In the genomic region with DNA sequence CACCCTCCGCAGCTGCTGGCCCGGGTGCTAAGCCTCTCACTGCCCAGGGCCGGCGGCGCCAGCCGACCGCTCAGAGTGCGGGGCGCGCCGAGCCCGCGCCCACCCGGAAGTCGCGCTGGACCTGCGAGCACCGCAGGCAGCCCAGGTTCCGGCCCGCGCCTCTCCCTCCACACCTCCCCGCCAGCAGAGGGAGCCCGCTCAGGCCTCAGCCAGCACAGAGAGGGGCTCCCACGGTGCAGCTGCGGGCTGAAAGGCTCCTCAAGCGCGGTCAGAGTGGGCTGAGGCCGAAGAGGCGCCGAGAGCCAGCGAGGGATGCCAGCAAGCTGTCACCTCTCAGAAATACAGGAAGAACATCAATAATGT, we compare ENCODE assay signal across 8 cellular contexts.
DNase-seq lines count a peak whose midpoint lies in the region; ATAC-seq, FAIRE-seq and TF ChIP-seq lines count a peak whose summit lies in the region.
"Not testable (repeated sequence)": the region's sequence is repeated elsewhere in the genome, so short reads cannot be mapped to it uniquely, and the experiment has no call there.

No MANE protein-coding gene starts in this region.

- H3K9me2 ChIP-seq in Loucy (replicated peaks; ENCODE audit: low read depth, low read length), result not testable (repeated sequence)

- H3K27ac Mint-ChIP-seq in activated CD4-positive, alpha-beta T cell treated with anti-CD3 and anti-CD28 coated beads for 36 hours, result not testable (repeated sequence)

- ATAC-seq in GM18861 (IDR thresholded peaks at IDR 0.05; ENCODE audit: unreplicated experiment) (peak; percentile 57), HG02588 (IDR thresholded peaks at IDR 0.05; ENCODE audit: unreplicated experiment) (peak; percentile 74), right cardiac atrium (peak; percentile 90 to 96), pancreas (peak; percentile 90 to 100 (median 97)), upper lobe of right lung (peak; percentile 94)
- peak; percentile 90 for ATAC-seq in activated CD4-positive, alpha-beta T cell treated with anti-CD3 and anti-CD28 coated beads for 36 hours

- CTCF ChIA-PET in activated CD4-positive, alpha-beta T cell treated with anti-CD3 and anti-CD28 coated beads for 36 hours (lab: Charles Lee), result not testable (repeated sequence)

- H3K27me3 ChIP-seq in Loucy (ENCODE audit: insufficient read depth, low read length, poor library complexity, severe bottlenecking); bronchial epithelial cell (ENCODE audit: control insufficient read depth, insufficient read depth, low read length); right cardiac atrium (ENCODE audit: control insufficient read depth, insufficient read depth); pancreas; upper lobe of right lung: not testable (repeated sequence)

- peaks cover 33% of the 10 kb centered on the region for H3K79me2 ChIP-seq in Loucy (ENCODE audit: insufficient read depth, low read length)

- not testable (repeated sequence) for H3K9ac ChIP-seq in Loucy (ENCODE audit: low read depth, low read length, poor library complexity, severe bottlenecking)

- not testable (repeated sequence) for H4K20me1 ChIP-seq in Loucy (ENCODE audit: insufficient read depth, low read length, poor library complexity, severe bottlenecking)

- H3K4me3 Mint-ChIP-seq in activated CD4-positive, alpha-beta T cell treated with anti-CD3 and anti-CD28 coated beads for 36 hours, result not testable (repeated sequence)

- intact Hi-C loops in activated CD4-positive, alpha-beta T cell treated with anti-CD3 and anti-CD28 coated beads for 36 hours (cut with DNase I, micrococcal nuclease); right cardiac atrium (cut with DNase I); pancreas (cut with DNase I); upper lobe of right lung (cut with DNase I): not testable (repeated sequence)

- POLR2A ChIA-PET in activated CD4-positive, alpha-beta T cell treated with anti-CD3 and anti-CD28 coated beads for 36 hours (lab: Charles Lee), result not testable (repeated sequence)

- not testable (repeated sequence) for H3K27me3 Mint-ChIP-seq in activated CD4-positive, alpha-beta T cell treated with anti-CD3 and anti-CD28 coated beads for 36 hours

- H3K4me3 ChIP-seq in Loucy (ENCODE audit: low read length, poor library complexity, severe bottlenecking) (peak overlapping the region; percentile 43), bronchial epithelial cell (ENCODE audit: low read depth, low read length) (peak overlapping the region; percentile 26), right cardiac atrium (ENCODE audit: low read length) (peak overlapping the region; percentile 60), pancreas (peak overlapping the region in 3 of 4 donors; percentile 19 to 44 (median 38)), upper lobe of right lung (peak overlapping the region; percentile 48)

- H3K4me1 ChIP-seq in Loucy (ENCODE audit: insufficient read depth, low read length, poor library complexity, severe bottlenecking); right cardiac atrium (ENCODE audit: control insufficient read depth, insufficient read depth, low read length); pancreas; upper lobe of right lung: not testable (repeated sequence)

- FAIRE-seq in bronchial epithelial cell (lab: Jason Lieb, UNC); pancreas (lab: Jason Lieb, UNC): not testable (repeated sequence)

- not testable (repeated sequence) for TF ChIP-seq CTCF in Loucy (conservative IDR thresholded peaks at IDR 0.05; ENCODE audit: low read length); bronchial epithelial cell (IDR thresholded peaks at IDR 0.05; ENCODE audit: insufficient read depth, low read length, severe bottlenecking); pancreas (IDR thresholded peaks at IDR 0.05); upper lobe of right lung (IDR thresholded peaks at IDR 0.05)

- DNase-seq in activated CD4-positive, alpha-beta T cell treated with anti-CD3 and anti-CD28 coated beads for 36 hours; bronchial epithelial cell (ENCODE audit: low read depth); right cardiac atrium; pancreas; upper lobe of right lung: not testable (repeated sequence)

- H2AFZ ChIP-seq in Loucy (ENCODE audit: low read length), result not testable (repeated sequence)

- peaks cover 16% of the 10 kb centered on the region for H3K4me1 Mint-ChIP-seq in activated CD4-positive, alpha-beta T cell treated with anti-CD3 and anti-CD28 coated beads for 36 hours

- not testable (repeated sequence) for H3K9me3 Mint-ChIP-seq in activated CD4-positive, alpha-beta T cell treated with anti-CD3 and anti-CD28 coated beads for 36 hours (ENCODE audit: low read depth)

- H3K36me3 Mint-ChIP-seq in activated CD4-positive, alpha-beta T cell treated with anti-CD3 and anti-CD28 coated beads for 36 hours (ENCODE audit: low read depth), result not testable (repeated sequence)

- 21% methylated on average over 13 of the region's 31 CpGs for WGBS in right cardiac atrium
- WGBS in pancreas, 2 donors, result 5% methylated on average over 15 of the region's 31 CpGs; no CpG with 5 or more reads in 1 of the 2 donors

- H3K9me3 ChIP-seq in Loucy (ENCODE audit: insufficient read depth, low read depth, low read length); right cardiac atrium (ENCODE audit: control insufficient read depth, low read length); pancreas; upper lobe of right lung: not testable (repeated sequence)

- peak overlapping the region; percentile 45 for H3K27ac ChIP-seq in right cardiac atrium (ENCODE audit: low read length)
- peak overlapping the region; percentile 55 to 87 (median 82) for H3K27ac ChIP-seq in pancreas
- H3K27ac ChIP-seq in upper lobe of right lung, result peak overlapping the region; percentile 82

- not testable (repeated sequence) for H3F3A ChIP-seq in Loucy (ENCODE audit: low read depth)

- H3K36me3 ChIP-seq in Loucy (ENCODE audit: insufficient read depth, low read length); bronchial epithelial cell (ENCODE audit: control insufficient read depth, insufficient read depth, low read length); pancreas; upper lobe of right lung: not testable (repeated sequence)

- H3K4me2 ChIP-seq in Loucy (ENCODE audit: low read depth, low read length, poor library complexity, severe bottlenecking), result not testable (repeated sequence)
